8 cellular contexts compared by ENCODE assay signal in genomic region chr11:58524232-58525036, GRCh38. TPM values are rescaled to one million over a fixed set of nuclear protein-coding genes. Genes with fewer than 3 reads are reported as not detected.
DNase-seq lines count a peak whose midpoint lies in the region; ATAC-seq and TF ChIP-seq lines count a peak whose summit lies in the region.

No MANE protein-coding gene starts in this region.

- H3K4me3 ChIP-seq in epithelial cell of proximal tubule (ENCODE audit: low read depth, low read length): no peak overlapping the region
- H3K4me3 ChIP-seq in muscle layer of duodenum (ENCODE audit: low read depth in 1 of 2, low read length in 2 of 2): peak overlapping the region; percentile 24 to 26
- peak overlapping the region; percentile 17 for H3K4me3 ChIP-seq in suprapubic skin

- H3K4me3 Mint-ChIP-seq in activated CD8-positive, alpha-beta T cell treated with anti-CD3 and anti-CD28 coated beads for 36 hours: peak overlapping the region; percentile 72

- WGBS in suprapubic skin: 21% methylated on average over 7 of the region's 7 CpGs

- H3K36me3 ChIP-seq in muscle layer of duodenum (ENCODE audit: control insufficient read depth in 1 of 2, insufficient read depth in 2 of 2, low read length in 2 of 2) (peaks cover 10 to 16% of the 10 kb centered on the region in 2 donors), suprapubic skin (peaks cover 11% of the 10 kb centered on the region)

- H3K27ac ChIP-seq in muscle layer of duodenum (ENCODE audit: low read length): no peak overlapping the region
- H3K27ac ChIP-seq in suprapubic skin: no peak overlapping the region

- no peaks in the 10 kb centered on the region for H3K27me3 Mint-ChIP-seq in activated CD8-positive, alpha-beta T cell treated with anti-CD3 and anti-CD28 coated beads for 36 hours

- no peaks in the 10 kb centered on the region for H3K9me3 Mint-ChIP-seq in activated CD8-positive, alpha-beta T cell treated with anti-CD3 and anti-CD28 coated beads for 36 hours

- peak overlapping the region; percentile 96 for H3K27ac Mint-ChIP-seq in activated CD8-positive, alpha-beta T cell treated with anti-CD3 and anti-CD28 coated beads for 36 hours

- H3K9me3 ChIP-seq in muscle layer of duodenum (ENCODE audit: control insufficient read depth in 1 of 2, low read length in 2 of 2) (no peaks in the 10 kb centered on the region), suprapubic skin (no peaks in the 10 kb centered on the region)

- peak; percentile 25 for ATAC-seq in GM19351 (IDR thresholded peaks at IDR 0.05; ENCODE audit: unreplicated experiment)
- peak; percentile 33 for ATAC-seq in HG03439 (IDR thresholded peaks at IDR 0.05; ENCODE audit: unreplicated experiment)
- ATAC-seq in activated CD8-positive, alpha-beta T cell treated with anti-CD3 and anti-CD28 coated beads for 36 hours: peak; percentile 59

- peaks cover 62% of the 10 kb centered on the region for H3K4me1 Mint-ChIP-seq in activated CD8-positive, alpha-beta T cell treated with anti-CD3 and anti-CD28 coated beads for 36 hours (ENCODE audit: low read depth)

- TF ChIP-seq EP300 in suprapubic skin (IDR thresholded peaks at IDR 0.05): no peak

- H3K27me3 ChIP-seq in muscle layer of duodenum (ENCODE audit: low read depth, low read length) (no peaks in the 10 kb centered on the region), suprapubic skin (no peaks in the 10 kb centered on the region)

- peaks cover 29% of the 10 kb centered on the region for H3K36me3 Mint-ChIP-seq in activated CD8-positive, alpha-beta T cell treated with anti-CD3 and anti-CD28 coated beads for 36 hours (ENCODE audit: low read depth)

- no peak for TF ChIP-seq POLR2A in suprapubic skin (IDR thresholded peaks at IDR 0.05)

- TF ChIP-seq CTCF in activated CD8-positive, alpha-beta T cell treated with anti-CD3 and anti-CD28 coated beads for 36 hours (IDR thresholded peaks at IDR 0.05): peak; percentile 90
- TF ChIP-seq CTCF in epithelial cell of proximal tubule (conservative IDR thresholded peaks at IDR 0.05; ENCODE audit: low read depth, low read length) (peak; percentile 94), suprapubic skin (IDR thresholded peaks at IDR 0.05) (peak; percentile 33 to 62)

- H3K4me1 ChIP-seq in muscle layer of duodenum (ENCODE audit: control insufficient read depth in 1 of 2, insufficient read depth in 2 of 2, low read length in 2 of 2) (peaks cover 0 to 10% of the 10 kb centered on the region in 2 donors), suprapubic skin (peaks cover 9% of the 10 kb centered on the region)

- peak; percentile 44 for DNase-seq in Caki2 (ENCODE audit: low read depth)
- DNase-seq in NCI-H510A treated with DMSO at 0.1 percent for 48 hours (lab: John Stamatoyannopoulos, UW): peak; percentile 52
- peak; percentile 61 for DNase-seq in activated CD8-positive, alpha-beta T cell treated with anti-CD3 and anti-CD28 coated beads for 36 hours
- DNase-seq in epithelial cell of proximal tubule (ENCODE audit: low read depth): peak; percentile 36
- DNase-seq in suprapubic skin (ENCODE audit: low spot score in 2 of 2): peak in 1 of 2 donors; percentile 69

- CTCF ChIA-PET in activated CD8-positive, alpha-beta T cell treated with anti-CD3 and anti-CD28 coated beads for 36 hours (lab: Charles Lee): interaction anchor here (0.6 to 4.9 kb wide), 24 partner anchors 8 to 882 kb away, joined by 3 to 35 read pairs (median 4); no protein-coding TSS in a partner anchor

- in situ Hi-C loops in Caki2 (cut with HindIII; ENCODE audit: low pct_unique_long_range_greater_than_20kb, low sequenced_read_pairs): no loop called here

- intact Hi-C loops in activated CD8-positive, alpha-beta T cell treated with anti-CD3 and anti-CD28 coated beads for 36 hours (cut with micrococcal nuclease): loop anchor here (2.0 kb wide), 1 partner anchor 48 kb away; no protein-coding TSS in a partner anchor

- POLR2A ChIA-PET in activated CD8-positive, alpha-beta T cell treated with anti-CD3 and anti-CD28 coated beads for 36 hours (lab: Charles Lee): interaction anchor here (0.6 to 2.0 kb wide), 4 partner anchors 12 to 82 kb away, joined by 3 to 11 read pairs (median 4); no protein-coding TSS in a partner anchor

RNA-seq across cellular contexts. Expression of gene OR5B21, which starts 16.5 kb away (rescaled TPM):
- total RNA-seq in Caki2 (2014; rRNA removed; shearing (Covaris generic); ENCODE audit: low replicate concordance): not detected in 2 replicates
- not detected for total RNA-seq in activated CD8-positive, alpha-beta T cell treated with anti-CD3 and anti-CD28 coated beads for 36 hours
- total RNA-seq in epithelial cell of proximal tubule (not detected in 2 replicates), suprapubic skin (not detected)

RNA-seq across cellular contexts. Expression of gene LPXN, which starts 51.2 kb away (rescaled TPM):
- 0.46 and 0.54 TPM in 2 replicates for total RNA-seq in Caki2 (2014; rRNA removed; shearing (Covaris generic); ENCODE audit: low replicate concordance)
- total RNA-seq in activated CD8-positive, alpha-beta T cell treated with anti-CD3 and anti-CD28 coated beads for 36 hours: 100 to 1,000 TPM; 139 TPM
- total RNA-seq in epithelial cell of proximal tubule: 0.94 and 1.4 TPM in 2 replicates
- total RNA-seq in suprapubic skin: 1 to 10 TPM; 2.9 to 5.5 (median 4.0) TPM

RNA-seq across cellular contexts. Expression of gene ZFP91, which starts 54.4 kb away (rescaled TPM):
- total RNA-seq in Caki2 (2014; rRNA removed; shearing (Covaris generic); ENCODE audit: low replicate concordance): 26.6 and 26.8 TPM in 2 replicates
- total RNA-seq in activated CD8-positive, alpha-beta T cell treated with anti-CD3 and anti-CD28 coated beads for 36 hours: 10 to 100 TPM; 37.2 to 38.0 TPM
- total RNA-seq in epithelial cell of proximal tubule (25.8 and 31.8 TPM in 2 replicates), suprapubic skin (10 to 100 TPM; 45.9 to 52.4 (median 47.5) TPM)

Comparison
In these comparisons a context has a peak if more than half of its experiments do, and no peak if none do; other contexts are left out.
1. RNA of gene LPXN, which starts 51.2 kb away (total RNA-seq): 139 TPM in activated CD8-positive, alpha-beta T cell treated with anti-CD3 and anti-CD28 coated beads for 36 hours; 2.9 to 5.5 TPM in suprapubic skin, 0.94 to 1.4 TPM in epithelial cell of proximal tubule and 0.46 to 0.54 TPM in Caki2; every median in the first group is over 10 times any median in the second.
2. Peak in every context shown above with its lines, with median percentiles within 50 percentile points of each other: ATAC-seq and CTCF ChIP-seq.